In the genomic region with DNA sequence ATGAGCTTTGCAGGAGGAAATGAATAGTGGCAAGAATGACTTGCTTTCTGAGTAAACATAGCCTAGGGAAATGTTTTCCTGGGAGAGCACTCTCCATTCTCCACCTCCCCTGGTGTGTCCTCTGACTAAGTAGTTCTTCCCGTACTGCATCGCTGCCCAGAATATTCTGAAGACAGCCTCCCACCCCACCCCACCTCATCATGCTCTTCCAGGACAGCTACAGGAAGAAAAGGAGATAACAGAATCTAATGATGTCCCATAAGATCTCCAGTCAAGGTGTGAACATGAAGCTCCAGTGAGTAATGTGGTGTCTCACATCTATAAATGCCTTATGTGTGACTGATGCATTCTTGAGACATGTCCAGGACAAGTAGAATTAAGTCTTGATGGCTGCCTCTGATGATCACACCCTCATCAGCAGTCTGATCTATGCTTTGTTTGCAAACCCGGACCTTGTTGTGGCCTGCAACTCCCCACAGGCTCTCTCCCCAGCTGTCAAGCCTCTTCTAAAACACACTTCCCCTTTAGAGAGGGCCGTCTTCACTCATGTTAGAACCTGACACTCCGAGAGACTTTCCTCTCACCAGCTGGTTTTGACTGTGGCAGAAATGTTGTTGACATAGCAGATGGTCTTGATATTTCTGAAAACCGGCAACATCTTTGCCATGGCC, we compare ENCODE assay signal across 8 cellular contexts.
A peak's percentile ranks its signal among the peaks of the same experiment; 100 is the strongest.
DNase-seq lines count a peak whose midpoint lies in the region; ATAC-seq, FAIRE-seq and TF ChIP-seq lines count a peak whose summit lies in the region.

No MANE protein-coding gene starts in this region.

- CTCF ChIA-PET in endothelial cell of umbilical vein (lab: Charles Lee): interaction anchor here (1.1 kb wide), 1 partner anchor 13 kb away, joined by 5 read pairs; no protein-coding TSS in a partner anchor

- H3K9me3 ChIP-seq in endothelial cell of umbilical vein (replicated peaks; ENCODE audit: control insufficient read depth, insufficient read depth, low read length) (no peaks in the 10 kb centered on the region), smooth muscle cell (replicated peaks; ENCODE audit: low read depth) (no peaks in the 10 kb centered on the region), right lobe of liver (no peaks in the 10 kb centered on the region)

- TF ChIP-seq CTCF in endothelial cell of umbilical vein (IDR thresholded peaks at IDR 0.05; ENCODE audit: extremely low read depth in 1 of 2, insufficient read depth in 1 of 2, low read depth in 1 of 2, low read length in 2 of 2) (no peak), smooth muscle cell (IDR thresholded peaks at IDR 0.05; ENCODE audit: borderline replicate concordance, insufficient read depth, poor library complexity, severe bottlenecking) (no peak), omental fat pad (IDR thresholded peaks at IDR 0.05) (no peak), right lobe of liver (IDR thresholded peaks at IDR 0.05) (no peak)

- TF ChIP-seq POLR2A in endothelial cell of umbilical vein (IDR thresholded peaks at IDR 0.05; ENCODE audit: low read depth, low read length) (no peak), right lobe of liver (IDR thresholded peaks at IDR 0.05) (no peak)

- H2AFZ ChIP-seq in endothelial cell of umbilical vein (ENCODE audit: low read depth, low read length): no peak overlapping the region
- peak overlapping the region; percentile 67 for H2AFZ ChIP-seq in smooth muscle cell (ENCODE audit: low read depth)

- H3K4me1 ChIP-seq in endothelial cell of umbilical vein (ENCODE audit: control insufficient read depth, extremely low read depth, insufficient read depth, low read length) (peaks cover 18% of the 10 kb centered on the region), smooth muscle cell (ENCODE audit: low read depth) (no peaks in the 10 kb centered on the region), right lobe of liver (no peaks in the 10 kb centered on the region)

- H3K36me3 ChIP-seq in endothelial cell of umbilical vein (ENCODE audit: control insufficient read depth in 2 of 2, extremely low read depth in 1 of 2, insufficient read depth in 2 of 2, low read length in 2 of 2) (no peaks in the 10 kb centered on the region), smooth muscle cell (ENCODE audit: low read depth) (no peaks in the 10 kb centered on the region), right lobe of liver (no peaks in the 10 kb centered on the region)

- dilution Hi-C loops in endothelial cell of umbilical vein (cut with MboI; ENCODE audit: extremely low pct_ligation_motif_present, low sequenced_read_pairs): no loop called here

- H3K79me2 ChIP-seq in endothelial cell of umbilical vein (ENCODE audit: control insufficient read depth, insufficient read depth, low read length): no peaks in the 10 kb centered on the region
- H3K79me2 ChIP-seq in smooth muscle cell (ENCODE audit: low read depth): no peaks in the 10 kb centered on the region

- FAIRE-seq in endothelial cell of umbilical vein (lab: Jason Lieb, UNC): no peak

- H3K9ac ChIP-seq in endothelial cell of umbilical vein (replicated peaks; ENCODE audit: extremely low read depth, insufficient read depth, low read length) (no peak overlapping the region), smooth muscle cell (ENCODE audit: low read depth) (peak overlapping the region; percentile 64)

- H3K4me2 ChIP-seq in endothelial cell of umbilical vein (ENCODE audit: insufficient read depth, low read length) (no peak overlapping the region), smooth muscle cell (peak overlapping the region; percentile 11)

- intact Hi-C loops in endothelial cell of umbilical vein (cut with micrococcal nuclease) (no loop called here), right lobe of liver (cut with DNase I) (no loop called here)

- POLR2A ChIA-PET in endothelial cell of umbilical vein (lab: Charles Lee): no interaction called here

- DNase-seq in H4 (ENCODE audit: low spot score) (peak; percentile 21), NCI-H446 (lab: John Stamatoyannopoulos, UW) (peak; percentile 73 to 94), endothelial cell of umbilical vein (ENCODE audit: low read depth, low spot score) (peak; percentile 38), smooth muscle cell (lab: John Stamatoyannopoulos, UW; ENCODE audit: unreplicated experiment) (no peak), Ammon's horn (ENCODE audit: low spot score) (no peak), omental fat pad (ENCODE audit: low spot score) (no peak), right lobe of liver (no peak)

- 28% methylated on average over 6 of the region's 6 CpGs for WGBS in smooth muscle cell (ENCODE audit: low lambda C conversion rate)
- WGBS in right lobe of liver (ENCODE audit: insufficient coverage, low coverage, low lambda C conversion rate, missing lambda C conversion rate): 33% methylated on average over 6 of the region's 6 CpGs

- H3F3A ChIP-seq in smooth muscle cell (ENCODE audit: low read depth): no peaks in the 10 kb centered on the region

- H4K20me1 ChIP-seq in endothelial cell of umbilical vein (replicated peaks; ENCODE audit: control insufficient read depth, extremely low read depth, insufficient read depth, low read length): no peaks in the 10 kb centered on the region
- no peaks in the 10 kb centered on the region for H4K20me1 ChIP-seq in smooth muscle cell (ENCODE audit: low read depth)

- no TSS peak for BruUV-seq in endothelial cell of umbilical vein (replicated peaks; lab: Mats Ljungman, UMichigan)

- H3K4me3 ChIP-seq in endothelial cell of umbilical vein (replicated peaks in 1 of 3; ENCODE audit: insufficient read depth in 1 of 3, low read depth in 1 of 3, low read length in 3 of 3): no peak overlapping the region
- no peak overlapping the region for H3K4me3 ChIP-seq in smooth muscle cell
- H3K4me3 ChIP-seq in right lobe of liver: no peak overlapping the region

- H3K27ac ChIP-seq in endothelial cell of umbilical vein (ENCODE audit: insufficient read depth, low read depth, low read length) (peak overlapping the region; percentile 70), smooth muscle cell (ENCODE audit: low read depth) (peak overlapping the region; percentile 93), right lobe of liver (no peak overlapping the region)

- H3K9me1 ChIP-seq in endothelial cell of umbilical vein (replicated peaks; ENCODE audit: control insufficient read depth, extremely low read depth, insufficient read depth, low read length): no peaks in the 10 kb centered on the region

- ATAC-seq in omental fat pad (ENCODE audit: low FRiP score): no peak
- no peak for ATAC-seq in HG03439 (IDR thresholded peaks at IDR 0.05; ENCODE audit: unreplicated experiment)
- no peak for ATAC-seq in right lobe of liver

- no peaks in the 10 kb centered on the region for H3K27me3 ChIP-seq in endothelial cell of umbilical vein (ENCODE audit: control insufficient read depth in 2 of 2, insufficient read depth in 2 of 2, low read length in 2 of 2)
- no peaks in the 10 kb centered on the region for H3K27me3 ChIP-seq in smooth muscle cell (ENCODE audit: low read depth)
- no peaks in the 10 kb centered on the region for H3K27me3 ChIP-seq in right lobe of liver

TF ChIP-seq in endothelial cell of umbilical vein, 7 proteins besides CTCF, POLR2A, EP300 and RAD21:
- TF ChIP-seq EZH2 (IDR thresholded peaks at IDR 0.05; ENCODE audit: borderline replicate concordance, low read depth, low read length, severe bottlenecking): no peak
- TF ChIP-seq GATA2 (IDR thresholded peaks at IDR 0.05; ENCODE audit: insufficient read depth, insufficient read length, low read depth, low read length): peak; percentile 46

Comparison
In these comparisons a context has a peak if more than half of its experiments do, and no peak if none do; other contexts are left out.
1. DNase-seq: peak in H4 (single experiment), NCI-H446 (2 of 2) and endothelial cell of umbilical vein (single experiment); none in smooth muscle cell (single experiment), Ammon's horn (single experiment), omental fat pad (single experiment) and right lobe of liver (0 of 3).
2. H3K27ac ChIP-seq: peak in endothelial cell of umbilical vein (single experiment) and smooth muscle cell (single experiment); none in right lobe of liver (0 of 3).